Comparison of ENCODE assay signal across 11 cellular contexts in the genomic region with DNA sequence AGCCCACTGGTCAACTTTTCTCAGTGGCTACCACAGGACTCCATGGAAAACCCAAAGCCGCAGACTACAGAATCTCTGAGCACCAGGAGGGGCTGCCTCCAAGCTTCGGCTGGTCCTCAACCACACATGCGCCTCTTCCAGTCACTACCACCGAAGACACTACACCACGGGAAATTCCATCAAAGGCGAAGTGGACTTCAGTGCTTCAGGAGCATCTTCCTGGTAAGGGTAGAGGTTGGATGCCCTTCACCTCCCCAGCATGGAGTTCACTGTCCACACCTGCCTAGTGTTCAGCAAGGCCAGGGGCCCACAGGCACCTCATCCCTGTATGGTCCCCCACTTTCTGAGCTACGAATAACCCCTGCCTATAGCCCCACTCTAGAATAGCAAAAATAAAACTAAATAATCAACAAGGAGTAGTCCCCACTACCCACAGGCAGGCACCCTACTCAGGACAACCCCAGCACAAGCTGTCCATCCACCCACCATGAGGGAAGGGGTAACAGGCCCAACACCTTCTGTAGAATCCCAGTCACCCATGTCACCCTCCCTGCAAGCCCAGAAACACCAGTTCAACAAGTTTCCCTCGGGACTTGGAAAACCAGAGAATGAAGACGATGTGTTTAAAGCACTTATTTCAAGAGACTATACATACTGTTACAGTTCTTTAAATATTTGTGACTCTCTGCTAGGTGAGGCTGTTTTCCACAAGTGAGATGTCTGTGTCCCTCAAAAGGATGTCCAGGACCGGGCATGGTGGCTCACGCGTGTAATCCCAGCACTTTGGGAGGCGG. TPM values are rescaled to one million over a fixed set of nuclear protein-coding genes. Genes with fewer than 3 reads are reported as not detected.
DNase-seq lines count a peak whose midpoint lies in the region; ATAC-seq, FAIRE-seq and TF ChIP-seq lines count a peak whose summit lies in the region.
"Had no signal": no experiment of that assay in that cellular context is flagged by ENCODE, and none has a peak within 500 bp of the region (broad histone marks: within the 10 kb centered on the region; RNA-seq: fewer than 3 reads in every experiment).

No MANE protein-coding gene starts in this region.

- no peak for TF ChIP-seq POLR2A in vagina (IDR thresholded peaks at IDR 0.05)

- H3K9me3 Mint-ChIP-seq in stimulated activated naive CD8-positive, alpha-beta T cell treated with anti-CD3 and anti-CD28 coated beads, Interleukin-15, Interleukin-2, amounts not matched to agents 100 ng/mL and 50 ng/mL, for 24 hours: no peaks in the 10 kb centered on the region
- no peaks in the 10 kb centered on the region for H3K9me3 Mint-ChIP-seq in activated CD8-positive, alpha-beta T cell treated with anti-CD3 and anti-CD28 coated beads, Interleukin-2, amount 10 ng/mL, durations not matched to agents 7 days and 5 days (ENCODE audit: insufficient read depth)

- H3K4me1 ChIP-seq in keratinocyte (ENCODE audit: control insufficient read depth, extremely low read depth, insufficient read depth, low read length): peaks cover 24% of the 10 kb centered on the region
- peaks cover 69% of the 10 kb centered on the region for H3K4me1 ChIP-seq in vagina

- TF ChIP-seq CTCF in keratinocyte (optimal IDR thresholded peaks at IDR 0.05 in 1 of 3, IDR thresholded peaks at IDR 0.05 in 1 of 3, conservative IDR thresholded peaks at IDR 0.05 in 1 of 3; ENCODE audit: extremely low read depth in 1 of 3, insufficient read depth in 2 of 3, low read length in 3 of 3): no peak
- TF ChIP-seq CTCF in vagina (IDR thresholded peaks at IDR 0.05): no peak
- TF ChIP-seq CTCF in WERI-Rb-1 (IDR thresholded peaks at IDR 0.05; ENCODE audit: low read depth, low read length): no peak

- peak overlapping the region; percentile 96 for H3K9ac ChIP-seq in keratinocyte (ENCODE audit: control insufficient read depth, extremely low read depth, insufficient read depth, low read length)

- H4K20me1 ChIP-seq in keratinocyte (ENCODE audit: control insufficient read depth, extremely low read depth, insufficient read depth, low read length): peaks cover 46% of the 10 kb centered on the region

- H3K36me3 ChIP-seq in keratinocyte (ENCODE audit: control insufficient read depth in 2 of 2, extremely low read depth in 1 of 2, insufficient read depth in 2 of 2, low read length in 2 of 2) (peaks cover 10 to 34% of the 10 kb centered on the region in 2 experiments), vagina (no peaks in the 10 kb centered on the region), WERI-Rb-1 (peaks cover 30% of the 10 kb centered on the region)

- peak overlapping the region; percentile 2 to 92 (median 65) for H3K4me3 ChIP-seq in keratinocyte (ENCODE audit: control insufficient read depth in 2 of 3, extremely low read depth in 1 of 3, insufficient read depth in 2 of 3, low read depth in 1 of 3, low read length in 3 of 3)
- H3K4me3 ChIP-seq in vagina: peak overlapping the region in 1 of 2 donors; percentile 72
- H3K4me3 ChIP-seq in WERI-Rb-1 (ENCODE audit: low read depth, low read length): no peak overlapping the region
- H3K4me3 ChIP-seq: mucosa of descending colon had no signal

- H3K36me3 Mint-ChIP-seq in stimulated activated naive CD8-positive, alpha-beta T cell treated with anti-CD3 and anti-CD28 coated beads, Interleukin-15, Interleukin-2, amounts not matched to agents 100 ng/mL and 50 ng/mL, for 24 hours (ENCODE audit: low read depth): peaks cover 46% of the 10 kb centered on the region
- peaks cover 37% of the 10 kb centered on the region for H3K36me3 Mint-ChIP-seq in activated CD8-positive, alpha-beta T cell treated with anti-CD3 and anti-CD28 coated beads, Interleukin-2, amount 10 ng/mL, durations not matched to agents 7 days and 5 days (ENCODE audit: low read depth)

- peaks cover 80% of the 10 kb centered on the region for H3K79me2 ChIP-seq in keratinocyte (ENCODE audit: control insufficient read depth, insufficient read depth, low read length)

- POLR2A ChIA-PET in activated CD8-positive, alpha-beta T cell treated with anti-CD3 and anti-CD28 coated beads, Interleukin-2, amount 10 ng/mL, durations not matched to agents 7 days and 5 days (lab: Charles Lee): no interaction called here

- H3K4me3 Mint-ChIP-seq in stimulated activated naive CD8-positive, alpha-beta T cell treated with anti-CD3 and anti-CD28 coated beads, Interleukin-15, Interleukin-2, amounts not matched to agents 100 ng/mL and 50 ng/mL, for 24 hours: peak overlapping the region; percentile 96
- peak overlapping the region; percentile 92 for H3K4me3 Mint-ChIP-seq in activated CD8-positive, alpha-beta T cell treated with anti-CD3 and anti-CD28 coated beads, Interleukin-2, amount 10 ng/mL, durations not matched to agents 7 days and 5 days

- H3K9me3 ChIP-seq in keratinocyte (ENCODE audit: control insufficient read depth, low read depth, low read length) (no peaks in the 10 kb centered on the region), vagina (no peaks in the 10 kb centered on the region), WERI-Rb-1 (ENCODE audit: severe bottlenecking) (no peaks in the 10 kb centered on the region)
- H3K9me3 ChIP-seq: mucosa of descending colon had no signal

- H3K27ac ChIP-seq in keratinocyte (ENCODE audit: control insufficient read depth, insufficient read depth, low read length) (no peak overlapping the region), vagina (peak overlapping the region; percentile 97), WERI-Rb-1 (no peak overlapping the region)
- H3K27ac ChIP-seq: epithelial cell of prostate had no signal

- ATAC-seq in stimulated activated naive CD8-positive, alpha-beta T cell treated with anti-CD3 and anti-CD28 coated beads, Interleukin-15, Interleukin-2, amounts not matched to agents 100 U/mL and 50 U/mL, for 24 hours: no peak
- no peak for ATAC-seq in activated CD8-positive, alpha-beta T cell treated with anti-CD3 and anti-CD28 coated beads, Interleukin-2, amount 10 ng/mL, durations not matched to agents 7 days and 5 days
- ATAC-seq: mucosa of descending colon had no signal

- intact Hi-C loops in vagina (cut with DNase I): no loop called here

- no peak for DNase-seq in stimulated activated naive CD8-positive, alpha-beta T cell treated with anti-CD3 and anti-CD28 coated beads, Interleukin-15, Interleukin-2, amounts not matched to agents 100 U/mL and 50 U/mL, for 24 hours
- DNase-seq in activated CD8-positive, alpha-beta T cell treated with anti-CD3 and anti-CD28 coated beads, Interleukin-2, amount 10 ng/mL, durations not matched to agents 7 days and 5 days: no peak
- DNase-seq in keratinocyte (ENCODE audit: low read depth, low spot score) (no peak), vagina (ENCODE audit: extremely low spot score in 2 of 2) (no peak), NCI-H2171 treated with DMSO at 0.1 percent for 48 hours (lab: John Stamatoyannopoulos, UW) (no peak), WERI-Rb-1 (no peak), pons (ENCODE audit: low spot score) (no peak)
- DNase-seq: mucosa of descending colon, NCI-H526 had no signal

- H3K4me1 Mint-ChIP-seq in stimulated activated naive CD8-positive, alpha-beta T cell treated with anti-CD3 and anti-CD28 coated beads, Interleukin-15, Interleukin-2, amounts not matched to agents 100 ng/mL and 50 ng/mL, for 24 hours (ENCODE audit: low read depth): peaks cover 71% of the 10 kb centered on the region
- peaks cover 56% of the 10 kb centered on the region for H3K4me1 Mint-ChIP-seq in activated CD8-positive, alpha-beta T cell treated with anti-CD3 and anti-CD28 coated beads, Interleukin-2, amount 10 ng/mL, durations not matched to agents 7 days and 5 days (ENCODE audit: low read depth)

- no peak for FAIRE-seq in keratinocyte (lab: Jason Lieb, UNC)

- no peak overlapping the region for H2AFZ ChIP-seq in keratinocyte (ENCODE audit: control insufficient read depth, low read length)

- H3K27ac Mint-ChIP-seq in stimulated activated naive CD8-positive, alpha-beta T cell treated with anti-CD3 and anti-CD28 coated beads, Interleukin-15, Interleukin-2, amounts not matched to agents 100 ng/mL and 50 ng/mL, for 24 hours: peak overlapping the region; percentile 98
- H3K27ac Mint-ChIP-seq in activated CD8-positive, alpha-beta T cell treated with anti-CD3 and anti-CD28 coated beads, Interleukin-2, amount 10 ng/mL, durations not matched to agents 7 days and 5 days: peak overlapping the region; percentile 98

- H3K27me3 ChIP-seq in keratinocyte (ENCODE audit: control insufficient read depth, extremely low read depth, insufficient read depth, low read length) (no peaks in the 10 kb centered on the region), vagina (no peaks in the 10 kb centered on the region), WERI-Rb-1 (ENCODE audit: insufficient read depth, low read depth, severe bottlenecking) (no peaks in the 10 kb centered on the region)

- peak overlapping the region; percentile 100 for H3K4me2 ChIP-seq in keratinocyte (ENCODE audit: control insufficient read depth, extremely low read depth, insufficient read depth, low read depth, low read length)

- no peaks in the 10 kb centered on the region for H3K27me3 Mint-ChIP-seq in stimulated activated naive CD8-positive, alpha-beta T cell treated with anti-CD3 and anti-CD28 coated beads, Interleukin-15, Interleukin-2, amounts not matched to agents 100 ng/mL and 50 ng/mL, for 24 hours
- H3K27me3 Mint-ChIP-seq in activated CD8-positive, alpha-beta T cell treated with anti-CD3 and anti-CD28 coated beads, Interleukin-2, amount 10 ng/mL, durations not matched to agents 7 days and 5 days (ENCODE audit: low read depth): no peaks in the 10 kb centered on the region

- dilution Hi-C loops in keratinocyte (cut with MboI; ENCODE audit: extremely low pct_ligation_motif_present, low sequenced_read_pairs): no loop called here

- CTCF ChIA-PET in activated CD8-positive, alpha-beta T cell treated with anti-CD3 and anti-CD28 coated beads, Interleukin-2, amount 10 ng/mL, durations not matched to agents 7 days and 5 days (lab: Charles Lee): interaction anchor here (3.6 to 4.4 kb wide), 2 partner anchors 8 to 37 kb away, joined by 13 to 38 read pairs; no protein-coding TSS in a partner anchor

- H3K9me1 ChIP-seq in keratinocyte (ENCODE audit: control insufficient read depth, extremely low read depth, insufficient read depth, low read length): peaks cover 7% of the 10 kb centered on the region

RNA-seq across cellular contexts. Expression of a gene that starts 2.6 kb away (rescaled TPM):
- total RNA-seq in activated CD8-positive, alpha-beta T cell treated with anti-CD3 and anti-CD28 coated beads, Interleukin-2, amount 10 ng/mL, durations not matched to agents 7 days and 5 days: 100 to 1,000 TPM; 250 to 259 TPM
- polyA plus RNA-seq in keratinocyte: 160 to 305 TPM (median 300 TPM) in 3 replicates
- 758 TPM for polyA plus RNA-seq in keratinocyte (2011; ENCODE audit: low read depth)
- polyA plus RNA-seq in keratinocyte (2011; cell fraction: cytosol; rRNA removed): 354 and 468 TPM in 2 replicates
- polyA plus RNA-seq in keratinocyte (2011; cell fraction: nucleus; rRNA removed): 165 and 204 TPM in 2 replicates
- 242 and 350 TPM in 2 replicates for polyA plus RNA-seq in keratinocyte (2012; ENCODE audit: low replicate concordance)
- polyA minus RNA-seq in keratinocyte: 141 to 265 TPM (median 143 TPM) in 3 replicates
- 178 TPM for polyA minus RNA-seq in keratinocyte (2011; cell fraction: cytosol; rRNA and poly(A)+ RNA removed)
- polyA minus RNA-seq in keratinocyte (2011; cell fraction: nucleus; rRNA and poly(A)+ RNA removed): 44.3 and 78.7 TPM in 2 replicates
- 95.3 TPM for total RNA-seq in vagina

RNA-seq across cellular contexts. Expression of a gene that starts 33.7 kb away (rescaled TPM):
- 10 to 100 TPM; 19.2 to 21.3 TPM for total RNA-seq in activated CD8-positive, alpha-beta T cell treated with anti-CD3 and anti-CD28 coated beads, Interleukin-2, amount 10 ng/mL, durations not matched to agents 7 days and 5 days
- 62.7 to 86.9 TPM (median 72.0 TPM) in 3 replicates for polyA plus RNA-seq in keratinocyte
- 13.4 TPM for polyA plus RNA-seq in keratinocyte (2011; ENCODE audit: low read depth)
- polyA plus RNA-seq in keratinocyte (2011; cell fraction: cytosol; rRNA removed): 31.6 and 45.0 TPM in 2 replicates
- 118 and 131 TPM in 2 replicates for polyA plus RNA-seq in keratinocyte (2011; cell fraction: nucleus; rRNA removed)
- 21.7 and 43.0 TPM in 2 replicates for polyA plus RNA-seq in keratinocyte (2012; ENCODE audit: low replicate concordance)
- polyA minus RNA-seq in keratinocyte: 19.2 to 41.8 TPM (median 38.2 TPM) in 3 replicates
- 62.9 TPM for polyA minus RNA-seq in keratinocyte (2011; cell fraction: cytosol; rRNA and poly(A)+ RNA removed)
- polyA minus RNA-seq in keratinocyte (2011; cell fraction: nucleus; rRNA and poly(A)+ RNA removed): 34.4 and 67.2 TPM in 2 replicates
- 35.8 TPM for total RNA-seq in vagina
